Comparison of ENCODE assay signal across 21 cellular contexts in the genomic region with DNA sequence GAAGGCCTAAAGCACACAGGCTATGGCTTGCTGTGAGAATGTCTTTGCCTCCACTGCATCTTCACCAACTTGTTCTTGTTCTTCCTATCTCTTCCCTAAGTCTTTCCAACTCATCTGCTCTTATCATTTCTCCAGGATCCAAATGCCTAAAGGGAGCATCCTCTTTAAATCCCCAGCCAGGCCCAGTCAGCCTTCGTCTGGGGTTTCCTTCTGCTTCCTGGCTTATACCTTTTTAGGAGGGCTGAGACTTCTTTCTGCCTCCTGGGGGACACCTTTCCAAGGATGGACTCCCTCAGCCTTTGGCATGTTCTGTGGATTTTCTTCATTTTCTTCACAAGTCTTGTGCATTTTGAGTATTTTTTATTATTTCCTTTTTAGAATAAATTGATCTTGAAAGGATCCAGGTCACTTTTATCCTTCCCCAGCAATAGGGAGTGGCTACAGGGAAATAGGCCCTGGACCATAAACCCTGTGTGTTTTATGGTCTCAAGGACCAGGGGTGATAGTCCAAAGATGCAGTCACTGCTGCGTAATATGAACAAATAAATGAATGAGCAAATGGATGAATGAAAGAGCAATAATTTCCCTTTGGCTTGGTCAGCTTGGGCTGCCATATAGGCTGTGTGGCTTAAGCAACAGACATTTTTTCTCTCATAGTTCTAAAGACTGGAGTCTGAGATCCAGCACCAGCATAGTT.
DNase-seq lines count a peak whose midpoint lies in the region; ATAC-seq and TF ChIP-seq lines count a peak whose summit lies in the region.
"Had no signal": no experiment of that assay in that cellular context is flagged by ENCODE, and none has a peak within 500 bp of the region (broad histone marks: within the 10 kb centered on the region; RNA-seq: fewer than 3 reads in every experiment).

No MANE protein-coding gene starts in this region.

- H3K27ac Mint-ChIP-seq in activated naive CD4-positive, alpha-beta T cell treated with anti-CD3 and anti-CD28 coated beads, Interleukin-2, amount 50 U/mL, for 24 hours = peak overlapping the region; percentile 18
- peak overlapping the region; percentile 95 for H3K27ac Mint-ChIP-seq in neural progenitor cell
- H3K27ac Mint-ChIP-seq: CD4-positive, alpha-beta T cell; GM23338; HFFc6 had no signal

- no peaks in the 10 kb centered on the region for H3K27me3 Mint-ChIP-seq in activated naive CD4-positive, alpha-beta T cell treated with anti-CD3 and anti-CD28 coated beads, Interleukin-2, amount 50 U/mL, for 24 hours
- peaks cover 6% of the 10 kb centered on the region for H3K27me3 Mint-ChIP-seq in neural progenitor cell (ENCODE audit: insufficient read depth, low read depth)
- H3K27me3 Mint-ChIP-seq: CD4-positive, alpha-beta T cell had no signal

- intact Hi-C loops in mucosa of descending colon (cut with DNase I, micrococcal nuclease) = no loop called here

- peaks cover 26% of the 10 kb centered on the region for H3F3A ChIP-seq in neural progenitor cell (ENCODE audit: low read depth)

- H3K9me3 ChIP-seq in mucosa of descending colon (no peaks in the 10 kb centered on the region), neural progenitor cell (ENCODE audit: low read depth) (no peaks in the 10 kb centered on the region), tibial nerve (no peaks in the 10 kb centered on the region)
- H3K9me3 ChIP-seq: A549 had no signal

- H3K36me3 ChIP-seq in mucosa of descending colon (ENCODE audit: low read depth) (no peaks in the 10 kb centered on the region), neural progenitor cell (no peaks in the 10 kb centered on the region), tibial nerve (no peaks in the 10 kb centered on the region)

- no peak overlapping the region for H3K27ac ChIP-seq in neural progenitor cell
- H3K27ac ChIP-seq in tibial nerve = no peak overlapping the region
- H3K27ac ChIP-seq: 22Rv1, A549, C4-2B had no signal

- H3K79me2 ChIP-seq in neural progenitor cell (ENCODE audit: low read depth) = no peaks in the 10 kb centered on the region

- no peak overlapping the region for H3K9ac ChIP-seq in neural progenitor cell

- peak; percentile 99 for ATAC-seq in mucosa of descending colon
- ATAC-seq: A549, GM23338, HCT116, HepG2 had no signal

- H3K4me3 Mint-ChIP-seq in activated naive CD4-positive, alpha-beta T cell treated with anti-CD3 and anti-CD28 coated beads, Interleukin-2, amount 50 U/mL, for 24 hours = no peak overlapping the region
- H3K4me3 Mint-ChIP-seq in neural progenitor cell = no peak overlapping the region
- H3K4me3 Mint-ChIP-seq: CD4-positive, alpha-beta T cell; GM23338; HFFc6 had no signal

- H3K9me3 Mint-ChIP-seq in activated naive CD4-positive, alpha-beta T cell treated with anti-CD3 and anti-CD28 coated beads, Interleukin-2, amount 50 U/mL, for 24 hours = no peaks in the 10 kb centered on the region
- peaks cover 3% of the 10 kb centered on the region for H3K9me3 Mint-ChIP-seq in neural progenitor cell
- H3K9me3 Mint-ChIP-seq: CD4-positive, alpha-beta T cell; GM23338; HFFc6 had no signal

- H3K4me1 Mint-ChIP-seq in activated naive CD4-positive, alpha-beta T cell treated with anti-CD3 and anti-CD28 coated beads, Interleukin-2, amount 50 U/mL, for 24 hours = no peaks in the 10 kb centered on the region
- H3K4me1 Mint-ChIP-seq in neural progenitor cell = peaks cover 42% of the 10 kb centered on the region

- peak overlapping the region; percentile 79 for H2AFZ ChIP-seq in neural progenitor cell (replicated peaks)
- H2AFZ ChIP-seq: GM23338 had no signal

- no peak overlapping the region for H3K4me3 ChIP-seq in mucosa of descending colon
- no peak overlapping the region for H3K4me3 ChIP-seq in neural progenitor cell
- H3K4me3 ChIP-seq in tibial nerve = no peak overlapping the region
- H3K4me3 ChIP-seq: A549, GM23338 had no signal

- 92 to 97% methylated on average over 2 of the region's 2 CpGs for whole genome bisulfite sequencing in tibial nerve, 2 donors

- TF ChIP-seq POLR2A in tibial nerve (IDR thresholded peaks at IDR 0.05) = no peak

- H3K27me3 ChIP-seq in neural progenitor cell (no peaks in the 10 kb centered on the region), tibial nerve (no peaks in the 10 kb centered on the region)

- H3K4me2 ChIP-seq in neural progenitor cell = no peak overlapping the region
- H3K4me2 ChIP-seq: A549, GM23338 had no signal

- no peak for TF ChIP-seq CTCF in mucosa of descending colon (IDR thresholded peaks at IDR 0.05)
- no peak for TF ChIP-seq CTCF in neural progenitor cell (IDR thresholded peaks at IDR 0.05)
- no peak for TF ChIP-seq CTCF in tibial nerve (IDR thresholded peaks at IDR 0.05)

- no peaks in the 10 kb centered on the region for H3K36me3 Mint-ChIP-seq in activated naive CD4-positive, alpha-beta T cell treated with anti-CD3 and anti-CD28 coated beads, Interleukin-2, amount 50 U/mL, for 24 hours
- H3K36me3 Mint-ChIP-seq in neural progenitor cell = no peaks in the 10 kb centered on the region

- DNase-seq in activated naive CD4-positive, alpha-beta T cell treated with anti-CD3 and anti-CD28 coated beads, Interleukin-2, amount 50 U/mL, for 16 hours = no peak
- peak in 1 of 3 donors; percentile 66 for DNase-seq in mucosa of descending colon
- no peak for DNase-seq in neural progenitor cell (ENCODE audit: low spot score)
- no peak for DNase-seq in activated gamma-delta T cell (lab: John Stamatoyannopoulos, UW)
- DNase-seq in NCI-H2029 (lab: John Stamatoyannopoulos, UW) = no peak
- no peak for DNase-seq in NCI-H146 (lab: John Stamatoyannopoulos, UW)
- no peak for DNase-seq in tibial nerve (ENCODE audit: low spot score in 2 of 2)
- DNase-seq: AML-193; CD4-positive, alpha-beta T cell; DMS153; DMS79; GDM1; H7; HFFc6 had no signal

- H4K20me1 ChIP-seq in neural progenitor cell (ENCODE audit: low read depth) = no peaks in the 10 kb centered on the region

- H3K4me1 ChIP-seq in mucosa of descending colon (ENCODE audit: low read depth) (no peaks in the 10 kb centered on the region), neural progenitor cell (peaks cover 34% of the 10 kb centered on the region), tibial nerve (peaks cover 0 to 14% (median 2%) of the 10 kb centered on the region in 4 donors)
- H3K4me1 ChIP-seq: A549 had no signal

- no peak for TF ChIP-seq EP300 in tibial nerve (IDR thresholded peaks at IDR 0.05)
